ENCODE assay signal across 8 cellular contexts in genomic region chr11:65262775-65263174, GRCh38. TPM values are rescaled to one million over a fixed set of nuclear protein-coding genes. Genes with fewer than 3 reads are reported as not detected.
DNase-seq lines count a peak whose midpoint lies in the region; FAIRE-seq and TF ChIP-seq lines count a peak whose summit lies in the region.

No MANE protein-coding gene starts in this region.

- H3K79me2 ChIP-seq in MM.1S (ENCODE audit: low read length), result peaks cover 48% of the 10 kb centered on the region
- H3K79me2 ChIP-seq in neural cell (replicated peaks; ENCODE audit: insufficient read depth, low read length), result peaks cover 10% of the 10 kb centered on the region

- H3K27me3 ChIP-seq in CD8-positive, alpha-beta memory T cell (ENCODE audit: insufficient read depth, low read length, poor library complexity, severe bottlenecking), result no peaks in the 10 kb centered on the region
- H3K27me3 ChIP-seq in MM.1S (replicated peaks; ENCODE audit: insufficient read depth, low read length) (no peaks in the 10 kb centered on the region), colonic mucosa (no peaks in the 10 kb centered on the region), neural cell (ENCODE audit: insufficient read depth, low read depth, low read length) (no peaks in the 10 kb centered on the region)

- peaks cover 19% of the 10 kb centered on the region for H3K4me1 ChIP-seq in CD8-positive, alpha-beta memory T cell (ENCODE audit: insufficient read depth, low read length)
- H3K4me1 ChIP-seq in MM.1S (ENCODE audit: low read length), result no peaks in the 10 kb centered on the region
- peaks cover 5% of the 10 kb centered on the region for H3K4me1 ChIP-seq in colonic mucosa

- no peaks in the 10 kb centered on the region for H3K9me3 ChIP-seq in CD8-positive, alpha-beta memory T cell (ENCODE audit: low read length)
- no peaks in the 10 kb centered on the region for H3K9me3 ChIP-seq in MM.1S (replicated peaks; ENCODE audit: insufficient read depth, low read length)
- no peaks in the 10 kb centered on the region for H3K9me3 ChIP-seq in colonic mucosa
- no peaks in the 10 kb centered on the region for H3K9me3 ChIP-seq in neural cell (ENCODE audit: low read length)

- TF ChIP-seq CTCF in MM.1S (IDR thresholded peaks at IDR 0.05; ENCODE audit: low read length) (no peak), colonic mucosa (IDR thresholded peaks at IDR 0.05) (no peak), neural cell (IDR thresholded peaks at IDR 0.05; ENCODE audit: poor library complexity, severe bottlenecking) (no peak)

- peak overlapping the region; percentile 59 to 96 (median 90) for H3K27ac Mint-ChIP-seq in CD8-positive, alpha-beta memory T cell

- CTCF ChIA-PET in CD8-positive, alpha-beta memory T cell (lab: Charles Lee), result interaction anchor here (0.6 to 1.8 kb wide), 8 partner anchors 11 to 1050 kb away, joined by 3 to 9 read pairs (median 4); partner anchors contain the start of gene CDC42EP2

- H3K4me3 ChIP-seq in CD8-positive, alpha-beta memory T cell (ENCODE audit: low read length), result peak overlapping the region; percentile 92
- H3K4me3 ChIP-seq in MM.1S (ENCODE audit: low read length) (peak overlapping the region; percentile 96), colonic mucosa (peak overlapping the region; percentile 93), neural cell (ENCODE audit: low read length) (peak overlapping the region; percentile 74)

- H3K36me3 ChIP-seq in CD8-positive, alpha-beta memory T cell (ENCODE audit: insufficient read depth, low read length), result no peaks in the 10 kb centered on the region
- H3K36me3 ChIP-seq in MM.1S (replicated peaks; ENCODE audit: insufficient read depth, low read length) (0 out of 2 replicates have a peak, but pooled peaks cover 3% of the 10 kb centered on the region), colonic mucosa (no peaks in the 10 kb centered on the region), neural cell (ENCODE audit: insufficient read depth, low read length) (no peaks in the 10 kb centered on the region)

- no peak overlapping the region for H2AFZ ChIP-seq in MM.1S (ENCODE audit: low read length)
- no peak overlapping the region for H2AFZ ChIP-seq in neural cell (ENCODE audit: low read depth, low read length)

- H4K20me1 ChIP-seq in MM.1S (ENCODE audit: insufficient read depth, low read length), result no peaks in the 10 kb centered on the region
- no peaks in the 10 kb centered on the region for H4K20me1 ChIP-seq in neural cell (ENCODE audit: insufficient read depth)

- peaks cover 28 to 55% (median 46%) of the 10 kb centered on the region in 3 donors for H3K4me1 Mint-ChIP-seq in CD8-positive, alpha-beta memory T cell

- DNase-seq in CD8-positive, alpha-beta memory T cell, result peak in 1 of 5 donors; percentile 6
- DNase-seq in MM.1S (peak; percentile 27), colonic mucosa (no peak), ecto neural progenitor cell (ENCODE audit: low spot score) (no peak), RCC 7860 (ENCODE audit: low spot score) (no peak), HuH-7 (ENCODE audit: low spot score) (no peak), C1 segment of cervical spinal cord (lab: John Stamatoyannopoulos, UW) (no peak)

- POLR2A ChIA-PET in CD8-positive, alpha-beta memory T cell (lab: Charles Lee), result interaction anchor here (0.6 to 1.6 kb wide), 6 partner anchors 51 to 239 kb away, joined by 3 to 6 read pairs (median 4); partner anchors contain the start of genes DPF2, FAU, MRPL49 and ZNHIT2

- FAIRE-seq in RCC 7860 (lab: Jason Lieb, UNC), result no peak

- peak overlapping the region; percentile 87 for H3K27ac ChIP-seq in CD8-positive, alpha-beta memory T cell (ENCODE audit: low read depth, low read length)
- peak overlapping the region; percentile 83; the same call in 1 of the 2 replicates for H3K27ac ChIP-seq in MM.1S (ENCODE audit: low read length)
- H3K27ac ChIP-seq in colonic mucosa, result peak overlapping the region; percentile 94
- H3K27ac ChIP-seq in neural cell (ENCODE audit: low read length), result no peak overlapping the region

- H3F3A ChIP-seq in MM.1S (ENCODE audit: insufficient read depth, low read length) (peaks cover 6% of the 10 kb centered on the region; the same call in 1 of the 2 replicates), neural cell (ENCODE audit: insufficient read depth, low read length, poor library complexity, severe bottlenecking) (no peaks in the 10 kb centered on the region)

- peaks cover 0 to 33% (median 9%) of the 10 kb centered on the region in 3 donors for H3K36me3 Mint-ChIP-seq in CD8-positive, alpha-beta memory T cell

- peak overlapping the region; percentile 71 for H3K4me2 ChIP-seq in MM.1S (ENCODE audit: low read depth, low read length)
- peak overlapping the region; percentile 80 for H3K4me2 ChIP-seq in neural cell (ENCODE audit: low read length)

- H3K9me2 ChIP-seq in MM.1S (replicated peaks; ENCODE audit: insufficient read depth, low read length), result no peaks in the 10 kb centered on the region
- H3K9me2 ChIP-seq in neural cell (ENCODE audit: insufficient read depth, low read length), result no peaks in the 10 kb centered on the region

- peaks cover 0 to 2% of the 10 kb centered on the region in 2 donors for H3K27me3 Mint-ChIP-seq in CD8-positive, alpha-beta memory T cell

- peak overlapping the region; percentile 87 to 96 (median 91) for H3K4me3 Mint-ChIP-seq in CD8-positive, alpha-beta memory T cell

- no peak for TF ChIP-seq EP300 in neural cell (conservative IDR thresholded peaks at IDR 0.05; ENCODE audit: poor library complexity, severe bottlenecking)

- H3K9ac ChIP-seq in MM.1S (ENCODE audit: low read length), result peak overlapping the region; percentile 97; the same call in 1 of the 2 replicates
- peak overlapping the region; percentile 63 to 92 for H3K9ac ChIP-seq in colonic mucosa (ENCODE audit: low read depth in 2 of 2, low read length in 2 of 2)
- H3K9ac ChIP-seq in neural cell (ENCODE audit: low read length), result no peak overlapping the region

- no peaks in the 10 kb centered on the region for H3K9me3 Mint-ChIP-seq in CD8-positive, alpha-beta memory T cell

- intact Hi-C loops in colonic mucosa (cut with DNase I), result no loop called here

- TF ChIP-seq RAD21 in neural cell (conservative IDR thresholded peaks at IDR 0.05), result no peak

TF ChIP-seq in neural cell, 6 proteins besides CTCF, POLR2A, EP300 and RAD21:
- TF ChIP-seq TAF1 (IDR thresholded peaks at IDR 0.05; ENCODE audit: low read depth) (no peak), REST (IDR thresholded peaks at IDR 0.05; ENCODE audit: borderline replicate concordance) (no peak), EZH2 (IDR thresholded peaks at IDR 0.05; ENCODE audit: borderline replicate concordance, insufficient read depth, low read length, poor library complexity, severe bottlenecking) (no peak), POLR2AphosphoS5 (IDR thresholded peaks at IDR 0.05) (no peak), MXI1 (conservative IDR thresholded peaks at IDR 0.05; ENCODE audit: poor library complexity, severe bottlenecking) (no peak), SMC3 (conservative IDR thresholded peaks at IDR 0.05; ENCODE audit: poor library complexity) (no peak)

RNA-seq across cellular contexts. Expression of gene POLA2, which starts 1.0 kb away (rescaled TPM):
- total RNA-seq in CD8-positive, alpha-beta memory T cell, result 10 to 100 TPM; 75.6 to 78.8 TPM
- 11.0 TPM for polyA plus RNA-seq in CD8-positive, alpha-beta memory T cell
- total RNA-seq in colonic mucosa, result 10 to 100 TPM in 1 of 2 donors, 1 to 10 TPM in 1; 5.9 to 28.0 TPM
- 4.3 and 7.2 TPM in 2 replicates for polyA plus RNA-seq in neural cell
- 1.2 and 5.4 TPM in 2 replicates for polyA minus RNA-seq in neural cell

RNA-seq across cellular contexts. Expression of gene CDC42EP2, which starts 51.9 kb away (rescaled TPM):
- 1 to 10 TPM in 1 of 2 experiments, under 1 TPM in 1; 0.62 to 1.0 TPM for total RNA-seq in CD8-positive, alpha-beta memory T cell
- not detected for polyA plus RNA-seq in CD8-positive, alpha-beta memory T cell
- 10 to 100 TPM in 1 of 2 donors, 1 to 10 TPM in 1; 7.8 to 28.3 TPM for total RNA-seq in colonic mucosa
- polyA plus RNA-seq in neural cell, result 0.56 and 1.3 TPM in 2 replicates
- polyA minus RNA-seq in neural cell, result 4.1 and 6.1 TPM in 2 replicates

Comparison
In these comparisons a context has a peak if more than half of its experiments do, and no peak if none do; other contexts are left out.
1. RNA of gene CDC42EP2, which starts 51.9 kb away (total RNA-seq): 7.8 to 28.3 TPM in colonic mucosa; 0.62 to 1.0 TPM in CD8-positive, alpha-beta memory T cell; every median in the first group is over 4 times any median in the second.
2. Peak in every context shown above with its lines, with median percentiles within 50 percentile points of each other: H3K4me3 ChIP-seq.